14 cellular contexts compared by ENCODE assay signal in genomic region chr3:2713923-2714322, GRCh38.
DNase-seq lines count a peak whose midpoint lies in the region; ATAC-seq, FAIRE-seq and TF ChIP-seq lines count a peak whose summit lies in the region.
"Had no signal": no experiment of that assay in that cellular context is flagged by ENCODE, and none has a peak within 500 bp of the region (broad histone marks: within the 10 kb centered on the region; RNA-seq: fewer than 3 reads in every experiment).

No MANE protein-coding gene starts in this region.

- no peak overlapping the region for H2AK5ac ChIP-seq in mesenchymal stem cell (ENCODE audit: low read length, severe bottlenecking)

- DNase-seq in activated CD4-positive, alpha-beta T cell treated with anti-CD3 and anti-CD28 coated beads for 48 hours: peak; percentile 7
- no peak for DNase-seq in activated CD4-positive, alpha-beta T cell treated with anti-CD3 and anti-CD28 coated beads, Interleukin-2, amount 10 ng/mL, durations not matched to agents 24 days and 14 days
- DNase-seq in astrocyte (ENCODE audit: low read depth) (no peak), neural crest cell (ENCODE audit: low read depth, low spot score) (no peak), mesenchymal stem cell (no peak), NCI-H187 treated with DMSO at 0.1 percent for 48 hours (lab: John Stamatoyannopoulos, UW) (no peak)
- DNase-seq: activated CD8-positive, alpha-beta memory T cell treated with anti-CD3 and anti-CD28 coated beads for 24 hours; activated naive CD4-positive, alpha-beta T cell treated with Interleukin-2 at 50 U/mL for 16 hours; kidney glomerular epithelial cell; NCI-H2081 treated with DMSO at 0.1 percent for 48 hours had no signal

- H3K79me2 ChIP-seq in astrocyte (ENCODE audit: insufficient read depth, low read length): no peaks in the 10 kb centered on the region

- no peak overlapping the region for H2BK5ac ChIP-seq in mesenchymal stem cell (ENCODE audit: low read depth, low read length, poor library complexity, severe bottlenecking)

- no peak overlapping the region for H3K14ac ChIP-seq in mesenchymal stem cell (ENCODE audit: low read length in 2 of 2)

- H3K9ac ChIP-seq in astrocyte (ENCODE audit: low read length): no peak overlapping the region
- H3K9ac ChIP-seq in mesenchymal stem cell (ENCODE audit: low read length): no peak overlapping the region

- H3K23ac ChIP-seq in mesenchymal stem cell (ENCODE audit: low read length in 2 of 2): no peak overlapping the region

- H3K36me3 ChIP-seq in astrocyte (ENCODE audit: insufficient read depth, low read length) (no peaks in the 10 kb centered on the region), mesenchymal stem cell (ENCODE audit: control insufficient read depth in 1 of 2, insufficient read depth in 2 of 2, low read depth in 1 of 2, low read length in 2 of 2) (no peaks in the 10 kb centered on the region)
- H3K36me3 ChIP-seq: tibial nerve had no signal

- FAIRE-seq in astrocyte (lab: Jason Lieb, UNC): no peak

- H2BK15ac ChIP-seq in mesenchymal stem cell (ENCODE audit: low read depth, poor library complexity, severe bottlenecking): no peak overlapping the region

- H3K18ac ChIP-seq in mesenchymal stem cell (ENCODE audit: low read depth in 1 of 2, low read length in 2 of 2): no peak overlapping the region

- H4K8ac ChIP-seq in mesenchymal stem cell (ENCODE audit: low read length): no peak overlapping the region

- no peak overlapping the region for H4K91ac ChIP-seq in mesenchymal stem cell (ENCODE audit: low read length)

- no peaks in the 10 kb centered on the region for H3K9me3 ChIP-seq in astrocyte (ENCODE audit: insufficient read depth, low read depth, low read length)
- H3K9me3 ChIP-seq in mesenchymal stem cell (ENCODE audit: control insufficient read depth, low read length): no peaks in the 10 kb centered on the region
- H3K9me3 ChIP-seq: tibial nerve had no signal

- H2AFZ ChIP-seq in astrocyte (ENCODE audit: low read depth, low read length) (no peak overlapping the region), mesenchymal stem cell (ENCODE audit: low read depth, low read length) (no peak overlapping the region)

- WGBS in mesenchymal stem cell: no CpG with 5 or more reads among the region's 1 CpG

- H3K27ac ChIP-seq in astrocyte (ENCODE audit: low read depth, low read length) (no peak overlapping the region), mesenchymal stem cell (ENCODE audit: low read length, poor library complexity, severe bottlenecking) (no peak overlapping the region)
- H3K27ac ChIP-seq: tibial nerve had no signal

- H3K27me3 Mint-ChIP-seq in activated CD4-positive, alpha-beta T cell treated with anti-CD3 and anti-CD28 coated beads, Interleukin-2, amount 10 ng/mL, durations not matched to agents 24 days and 14 days: no peaks in the 10 kb centered on the region
- no peaks in the 10 kb centered on the region for H3K27me3 Mint-ChIP-seq in astrocyte (ENCODE audit: low read depth, unreplicated experiment)
- no peaks in the 10 kb centered on the region for H3K27me3 Mint-ChIP-seq in neural crest cell (ENCODE audit: low read depth)
- H3K27me3 Mint-ChIP-seq: natural killer cell treated with Interleukin-12 subunit alpha and Interleukin-12 subunit beta and Interleukin-15 and Interleukin-18, amount 100 ng/mL, for 72 hours had no signal

- no peak overlapping the region for H2BK120ac ChIP-seq in mesenchymal stem cell (ENCODE audit: low read depth, low read length)

- no peak overlapping the region for H3K4me3 ChIP-seq in astrocyte (ENCODE audit: insufficient read depth, low read depth, low read length)
- H3K4me3 ChIP-seq in mesenchymal stem cell (ENCODE audit: insufficient read depth in 1 of 2, low read depth in 1 of 2, low read length in 2 of 2): no peak overlapping the region
- H3K4me3 ChIP-seq: tibial nerve had no signal

- H3K36me3 Mint-ChIP-seq in activated CD4-positive, alpha-beta T cell treated with anti-CD3 and anti-CD28 coated beads, Interleukin-2, amount 10 ng/mL, durations not matched to agents 24 days and 14 days (ENCODE audit: low read depth): no peaks in the 10 kb centered on the region
- H3K36me3 Mint-ChIP-seq in astrocyte (ENCODE audit: low read depth, unreplicated experiment): no peaks in the 10 kb centered on the region
- H3K36me3 Mint-ChIP-seq in neural crest cell (ENCODE audit: low read depth): no peaks in the 10 kb centered on the region
- H3K36me3 Mint-ChIP-seq: natural killer cell treated with Interleukin-12 subunit alpha and Interleukin-12 subunit beta and Interleukin-15 and Interleukin-18, amount 100 ng/mL, for 72 hours had no signal

- H3K4me2 ChIP-seq in astrocyte (ENCODE audit: low read length) (no peak overlapping the region), mesenchymal stem cell (ENCODE audit: low read length, poor library complexity, severe bottlenecking) (no peak overlapping the region)

- no peaks in the 10 kb centered on the region for H3K79me1 ChIP-seq in mesenchymal stem cell (replicated peaks; ENCODE audit: low read length, poor library complexity, severe bottlenecking)

- no peaks in the 10 kb centered on the region for H3K27me3 ChIP-seq in astrocyte (ENCODE audit: insufficient read depth, low read length)
- H3K27me3 ChIP-seq in mesenchymal stem cell (ENCODE audit: control insufficient read depth in 1 of 2, insufficient read depth in 1 of 2, low read length in 2 of 2): no peaks in the 10 kb centered on the region
- H3K27me3 ChIP-seq: tibial nerve had no signal

- intact Hi-C loops in activated CD4-positive, alpha-beta T cell treated with anti-CD3 and anti-CD28 coated beads, Interleukin-2, amount 10 ng/mL, durations not matched to agents 24 days and 14 days (cut with micrococcal nuclease): no loop called here

- no peak overlapping the region for H3K4me3 Mint-ChIP-seq in activated CD4-positive, alpha-beta T cell treated with anti-CD3 and anti-CD28 coated beads, Interleukin-2, amount 10 ng/mL, durations not matched to agents 24 days and 14 days
- H3K4me3 Mint-ChIP-seq in astrocyte (ENCODE audit: unreplicated experiment) (no peak overlapping the region), neural crest cell (no peak overlapping the region)
- H3K4me3 Mint-ChIP-seq: natural killer cell treated with Interleukin-12 subunit alpha and Interleukin-12 subunit beta and Interleukin-15 and Interleukin-18, amount 100 ng/mL, for 72 hours had no signal

- H3K9me3 Mint-ChIP-seq in activated CD4-positive, alpha-beta T cell treated with anti-CD3 and anti-CD28 coated beads, Interleukin-2, amount 10 ng/mL, durations not matched to agents 24 days and 14 days: no peaks in the 10 kb centered on the region
- peaks cover 1% of the 10 kb centered on the region for H3K9me3 Mint-ChIP-seq in astrocyte (ENCODE audit: unreplicated experiment)
- no peaks in the 10 kb centered on the region for H3K9me3 Mint-ChIP-seq in neural crest cell
- H3K9me3 Mint-ChIP-seq: natural killer cell treated with Interleukin-12 subunit alpha and Interleukin-12 subunit beta and Interleukin-15 and Interleukin-18, amount 100 ng/mL, for 72 hours had no signal

- no peaks in the 10 kb centered on the region for H4K20me1 ChIP-seq in astrocyte (ENCODE audit: insufficient read depth, low read length)

- H3K4me1 Mint-ChIP-seq in activated CD4-positive, alpha-beta T cell treated with anti-CD3 and anti-CD28 coated beads, Interleukin-2, amount 10 ng/mL, durations not matched to agents 24 days and 14 days: no peaks in the 10 kb centered on the region
- H3K4me1 Mint-ChIP-seq in astrocyte (ENCODE audit: low read depth, unreplicated experiment): no peaks in the 10 kb centered on the region
- peaks cover 14% of the 10 kb centered on the region for H3K4me1 Mint-ChIP-seq in neural crest cell

- H3K27ac Mint-ChIP-seq in activated CD4-positive, alpha-beta T cell treated with anti-CD3 and anti-CD28 coated beads, Interleukin-2, amount 10 ng/mL, durations not matched to agents 24 days and 14 days: no peak overlapping the region
- H3K27ac Mint-ChIP-seq in astrocyte (ENCODE audit: unreplicated experiment): no peak overlapping the region
- no peak overlapping the region for H3K27ac Mint-ChIP-seq in neural crest cell (ENCODE audit: unreplicated experiment)
- H3K27ac Mint-ChIP-seq: natural killer cell treated with Interleukin-12 subunit alpha and Interleukin-12 subunit beta and Interleukin-15 and Interleukin-18, amount 100 ng/mL, for 72 hours had no signal

- H3K4me1 ChIP-seq in astrocyte (ENCODE audit: insufficient read depth, low read length): no peaks in the 10 kb centered on the region
- no peaks in the 10 kb centered on the region for H3K4me1 ChIP-seq in mesenchymal stem cell (ENCODE audit: control insufficient read depth, insufficient read depth, low read depth, low read length)
- H3K4me1 ChIP-seq: tibial nerve had no signal

- H3K4ac ChIP-seq in mesenchymal stem cell (ENCODE audit: low read depth in 1 of 2, low read length in 2 of 2): no peak overlapping the region

- no peak overlapping the region for H2BK12ac ChIP-seq in mesenchymal stem cell (ENCODE audit: low read length in 2 of 2)

- TF ChIP-seq CTCF in astrocyte (IDR thresholded peaks at IDR 0.05; ENCODE audit: insufficient read depth, low read depth, low read length): peak; percentile 7
- TF ChIP-seq CTCF in neural crest cell (conservative IDR thresholded peaks at IDR 0.05): peak; percentile 56

- ATAC-seq in HG03159 (IDR thresholded peaks at IDR 0.05; ENCODE audit: unreplicated experiment): peak; percentile 42
- no peak for ATAC-seq in GM18498 (IDR thresholded peaks at IDR 0.05; ENCODE audit: unreplicated experiment)
- ATAC-seq: natural killer cell treated with Interleukin-12 subunit alpha and Interleukin-12 subunit beta and Interleukin-15 and Interleukin-18, amount 100 ng/mL, for 72 hours had no signal
